In genomic region chr17:83143817-83144231, GRCh38 we compare ENCODE assay signal across 18 cellular contexts.
DNase-seq lines count a peak whose midpoint lies in the region; ATAC-seq and TF ChIP-seq lines count a peak whose summit lies in the region.
"Had no signal": no experiment of that assay in that cellular context is flagged by ENCODE, and none has a peak within 500 bp of the region (broad histone marks: within the 10 kb centered on the region; RNA-seq: fewer than 3 reads in every experiment).

No MANE protein-coding gene starts in this region.

- H3K9me3 ChIP-seq in vagina: no peaks in the 10 kb centered on the region
- H3K9me3 ChIP-seq: Peyer's patch had no signal

- TF ChIP-seq POLR2A in vagina (IDR thresholded peaks at IDR 0.05): no peak

- H3K4me3 ChIP-seq in vagina: no peak overlapping the region
- H3K4me3 ChIP-seq: Peyer's patch had no signal

- H3K27me3 Mint-ChIP-seq in T-helper 2 cell treated with Interferon-gamma antibody and Interleukin-4, amounts not matched to agents 5 μg/mL and 100 μg/mL, for 36 hours (ENCODE audit: low read depth): peaks cover 13% of the 10 kb centered on the region
- peaks cover 0 to 7% of the 10 kb centered on the region in 2 donors for H3K27me3 Mint-ChIP-seq in natural killer cell treated with Interleukin-12 subunit alpha and Interleukin-12 subunit beta and Interleukin-15 and Interleukin-18, amount 100 ng/mL, for 72 hours
- H3K27me3 Mint-ChIP-seq in natural killer cell (ENCODE audit: low read depth in 2 of 2): peaks cover 6 to 7% of the 10 kb centered on the region in 2 donors

- DNase-seq in T-helper 2 cell treated with Interferon-gamma antibody and Interleukin-4, amounts not matched to agents 5 μg/mL and 100 μg/mL, for 36 hours (ENCODE audit: low spot score): peak; percentile 2
- DNase-seq in T-helper 2 cell: no peak
- DNase-seq in natural killer cell treated with Interleukin-12 subunit alpha and Interleukin-12 subunit beta and Interleukin-15 and Interleukin-18, amount 100 ng/mL, for 72 hours (ENCODE audit: low spot score): peak; percentile 3
- no peak for DNase-seq in natural killer cell
- peak; percentile 39 for DNase-seq in mesenteric fat pad (ENCODE audit: low spot score)
- peak in 1 of 2 donors; percentile 75 for DNase-seq in vagina (ENCODE audit: extremely low spot score in 2 of 2)
- no peak for DNase-seq in activated CD4-positive, alpha-beta T cell treated with anti-CD3 and anti-CD28 coated beads for 1 hour
- DNase-seq: DMS53, HCEC 1CT, MV-4-11, NCI-H1417 treated with DMSO at 0.1 percent for 48 hours, NCI-H2029 treated with DMSO at 0.1 percent for 48 hours, NCI-H510A treated with DMSO at 0.1 percent for 48 hours, Peyer's patch had no signal

- H3K4me3 Mint-ChIP-seq in T-helper 2 cell treated with Interferon-gamma antibody and Interleukin-4, amounts not matched to agents 5 μg/mL and 100 μg/mL, for 36 hours: no peak overlapping the region
- H3K4me3 Mint-ChIP-seq in natural killer cell treated with Interleukin-12 subunit alpha and Interleukin-12 subunit beta and Interleukin-15 and Interleukin-18, amount 100 ng/mL, for 72 hours: no peak overlapping the region
- H3K4me3 Mint-ChIP-seq in natural killer cell: no peak overlapping the region
- H3K4me3 Mint-ChIP-seq: IgD-negative memory B cell had no signal

- ATAC-seq in natural killer cell treated with Interleukin-12 subunit alpha and Interleukin-12 subunit beta and Interleukin-15 and Interleukin-18, amount 100 ng/mL, for 72 hours: no peak
- ATAC-seq in natural killer cell (no peak), HG03175 (IDR thresholded peaks at IDR 0.05; ENCODE audit: unreplicated experiment) (no peak)

- no peak overlapping the region for H3K27ac Mint-ChIP-seq in T-helper 2 cell treated with Interferon-gamma antibody and Interleukin-4, amounts not matched to agents 5 μg/mL and 100 μg/mL, for 36 hours
- peak overlapping the region in 1 of 2 donors; percentile 29 for H3K27ac Mint-ChIP-seq in natural killer cell treated with Interleukin-12 subunit alpha and Interleukin-12 subunit beta and Interleukin-15 and Interleukin-18, amount 100 ng/mL, for 72 hours
- H3K27ac Mint-ChIP-seq in natural killer cell: no peak overlapping the region
- H3K27ac Mint-ChIP-seq: IgD-negative memory B cell had no signal

- H3K27me3 ChIP-seq in vagina: no peaks in the 10 kb centered on the region
- H3K27me3 ChIP-seq: Peyer's patch had no signal

- peaks cover 5% of the 10 kb centered on the region for H3K9me3 Mint-ChIP-seq in T-helper 2 cell treated with Interferon-gamma antibody and Interleukin-4, amounts not matched to agents 5 μg/mL and 100 μg/mL, for 36 hours
- no peaks in the 10 kb centered on the region for H3K9me3 Mint-ChIP-seq in natural killer cell treated with Interleukin-12 subunit alpha and Interleukin-12 subunit beta and Interleukin-15 and Interleukin-18, amount 100 ng/mL, for 72 hours
- H3K9me3 Mint-ChIP-seq in natural killer cell: no peaks in the 10 kb centered on the region

- peaks cover 21% of the 10 kb centered on the region for H3K4me1 Mint-ChIP-seq in T-helper 2 cell treated with Interferon-gamma antibody and Interleukin-4, amounts not matched to agents 5 μg/mL and 100 μg/mL, for 36 hours (ENCODE audit: low read depth)
- peaks cover 7 to 18% of the 10 kb centered on the region in 2 donors for H3K4me1 Mint-ChIP-seq in natural killer cell treated with Interleukin-12 subunit alpha and Interleukin-12 subunit beta and Interleukin-15 and Interleukin-18, amount 100 ng/mL, for 72 hours (ENCODE audit: low read depth in 2 of 2)
- no peaks in the 10 kb centered on the region for H3K4me1 Mint-ChIP-seq in natural killer cell
- H3K4me1 Mint-ChIP-seq: IgD-negative memory B cell had no signal

- intact Hi-C loops in natural killer cell (cut with micrococcal nuclease): no loop called here
- intact Hi-C loops in vagina (cut with DNase I): no loop called here

- no peaks in the 10 kb centered on the region for H3K36me3 ChIP-seq in vagina
- H3K36me3 ChIP-seq: Peyer's patch had no signal

- H3K4me1 ChIP-seq in vagina: peaks cover 22% of the 10 kb centered on the region
- H3K4me1 ChIP-seq: Peyer's patch had no signal

- peak overlapping the region; percentile 82 for H3K27ac ChIP-seq in vagina
- H3K27ac ChIP-seq: 22Rv1, C4-2B, Peyer's patch had no signal

- TF ChIP-seq CTCF in natural killer cell (IDR thresholded peaks at IDR 0.05): no peak
- TF ChIP-seq CTCF in vagina (IDR thresholded peaks at IDR 0.05): no peak

- H3K36me3 Mint-ChIP-seq in T-helper 2 cell treated with Interferon-gamma antibody and Interleukin-4, amounts not matched to agents 5 μg/mL and 100 μg/mL, for 36 hours (ENCODE audit: low read depth): peaks cover 2% of the 10 kb centered on the region
- H3K36me3 Mint-ChIP-seq in natural killer cell treated with Interleukin-12 subunit alpha and Interleukin-12 subunit beta and Interleukin-15 and Interleukin-18, amount 100 ng/mL, for 72 hours: peaks cover 7% of the 10 kb centered on the region
- H3K36me3 Mint-ChIP-seq in natural killer cell: no peaks in the 10 kb centered on the region

Comparison
In these comparisons a context has a peak if more than half of its experiments do, and no peak if none do; other contexts are left out.
1. DNase-seq: peak in T-helper 2 cell treated with Interferon-gamma antibody and Interleukin-4, amounts not matched to agents 5 μg/mL and 100 μg/mL, for 36 hours (single experiment), natural killer cell treated with Interleukin-12 subunit alpha and Interleukin-12 subunit beta and Interleukin-15 and Interleukin-18, amount 100 ng/mL, for 72 hours (single experiment) and mesenteric fat pad (single experiment); none in T-helper 2 cell (0 of 5), natural killer cell (single experiment) and activated CD4-positive, alpha-beta T cell treated with anti-CD3 and anti-CD28 coated beads for 1 hour (single experiment).